Comparison of ENCODE assay signal across 1 cellular context in the genomic region with DNA sequence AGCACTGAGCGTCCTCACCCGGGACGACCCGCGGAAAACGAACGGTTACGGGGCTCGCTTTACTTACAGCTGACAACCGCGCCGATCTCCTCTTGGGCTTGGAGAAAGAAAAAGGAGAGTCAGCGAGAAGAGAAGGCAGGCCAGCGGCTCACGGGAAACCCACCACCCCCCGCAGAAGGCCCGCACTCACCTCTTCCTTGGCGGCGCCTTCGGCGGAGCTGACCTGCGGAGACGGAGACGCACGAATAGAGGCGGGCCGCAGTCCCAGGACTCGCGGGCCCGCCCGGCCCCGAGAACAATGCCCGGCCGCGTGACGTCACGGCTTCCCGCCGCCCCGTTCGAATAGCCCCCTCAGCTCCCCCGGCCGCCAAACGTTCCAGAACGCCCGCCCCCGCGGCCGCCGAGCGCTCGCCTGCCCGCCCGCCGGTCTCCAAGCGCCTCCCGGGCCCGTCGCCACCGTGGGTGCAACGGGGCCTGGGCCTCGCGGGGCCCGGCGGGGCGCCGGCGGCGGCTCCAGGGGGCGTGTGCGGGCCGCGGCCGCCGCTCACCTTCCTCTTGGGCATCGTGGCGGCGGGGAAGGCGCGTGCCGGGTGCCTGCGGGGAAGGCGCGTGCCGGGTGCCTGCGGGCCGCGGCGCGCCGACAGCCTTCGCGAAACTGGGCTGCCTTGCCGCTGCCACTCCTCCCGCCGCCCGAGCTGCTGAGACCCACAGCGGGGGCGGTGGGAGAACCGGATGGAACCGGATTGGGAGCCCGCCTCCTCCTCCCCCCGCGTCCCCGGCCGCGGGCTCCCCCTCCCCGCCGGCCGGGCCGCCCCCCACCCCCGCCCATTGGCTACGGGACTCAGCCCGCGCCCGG.
A peak's percentile ranks its signal among the peaks of the same experiment; 100 is the strongest.
TF ChIP-seq lines count a peak whose summit lies in the region.

Gene HMGN1, minus strand, starts transcription at position 734 of the 856 bp plus-strand sequence. Its CDS starts 171 bp downstream, at position 563.

TF ChIP-seq in GM23338, 12 proteins besides CTCF, POLR2A, EP300 and RAD21:
- TF ChIP-seq, protein P1, sequence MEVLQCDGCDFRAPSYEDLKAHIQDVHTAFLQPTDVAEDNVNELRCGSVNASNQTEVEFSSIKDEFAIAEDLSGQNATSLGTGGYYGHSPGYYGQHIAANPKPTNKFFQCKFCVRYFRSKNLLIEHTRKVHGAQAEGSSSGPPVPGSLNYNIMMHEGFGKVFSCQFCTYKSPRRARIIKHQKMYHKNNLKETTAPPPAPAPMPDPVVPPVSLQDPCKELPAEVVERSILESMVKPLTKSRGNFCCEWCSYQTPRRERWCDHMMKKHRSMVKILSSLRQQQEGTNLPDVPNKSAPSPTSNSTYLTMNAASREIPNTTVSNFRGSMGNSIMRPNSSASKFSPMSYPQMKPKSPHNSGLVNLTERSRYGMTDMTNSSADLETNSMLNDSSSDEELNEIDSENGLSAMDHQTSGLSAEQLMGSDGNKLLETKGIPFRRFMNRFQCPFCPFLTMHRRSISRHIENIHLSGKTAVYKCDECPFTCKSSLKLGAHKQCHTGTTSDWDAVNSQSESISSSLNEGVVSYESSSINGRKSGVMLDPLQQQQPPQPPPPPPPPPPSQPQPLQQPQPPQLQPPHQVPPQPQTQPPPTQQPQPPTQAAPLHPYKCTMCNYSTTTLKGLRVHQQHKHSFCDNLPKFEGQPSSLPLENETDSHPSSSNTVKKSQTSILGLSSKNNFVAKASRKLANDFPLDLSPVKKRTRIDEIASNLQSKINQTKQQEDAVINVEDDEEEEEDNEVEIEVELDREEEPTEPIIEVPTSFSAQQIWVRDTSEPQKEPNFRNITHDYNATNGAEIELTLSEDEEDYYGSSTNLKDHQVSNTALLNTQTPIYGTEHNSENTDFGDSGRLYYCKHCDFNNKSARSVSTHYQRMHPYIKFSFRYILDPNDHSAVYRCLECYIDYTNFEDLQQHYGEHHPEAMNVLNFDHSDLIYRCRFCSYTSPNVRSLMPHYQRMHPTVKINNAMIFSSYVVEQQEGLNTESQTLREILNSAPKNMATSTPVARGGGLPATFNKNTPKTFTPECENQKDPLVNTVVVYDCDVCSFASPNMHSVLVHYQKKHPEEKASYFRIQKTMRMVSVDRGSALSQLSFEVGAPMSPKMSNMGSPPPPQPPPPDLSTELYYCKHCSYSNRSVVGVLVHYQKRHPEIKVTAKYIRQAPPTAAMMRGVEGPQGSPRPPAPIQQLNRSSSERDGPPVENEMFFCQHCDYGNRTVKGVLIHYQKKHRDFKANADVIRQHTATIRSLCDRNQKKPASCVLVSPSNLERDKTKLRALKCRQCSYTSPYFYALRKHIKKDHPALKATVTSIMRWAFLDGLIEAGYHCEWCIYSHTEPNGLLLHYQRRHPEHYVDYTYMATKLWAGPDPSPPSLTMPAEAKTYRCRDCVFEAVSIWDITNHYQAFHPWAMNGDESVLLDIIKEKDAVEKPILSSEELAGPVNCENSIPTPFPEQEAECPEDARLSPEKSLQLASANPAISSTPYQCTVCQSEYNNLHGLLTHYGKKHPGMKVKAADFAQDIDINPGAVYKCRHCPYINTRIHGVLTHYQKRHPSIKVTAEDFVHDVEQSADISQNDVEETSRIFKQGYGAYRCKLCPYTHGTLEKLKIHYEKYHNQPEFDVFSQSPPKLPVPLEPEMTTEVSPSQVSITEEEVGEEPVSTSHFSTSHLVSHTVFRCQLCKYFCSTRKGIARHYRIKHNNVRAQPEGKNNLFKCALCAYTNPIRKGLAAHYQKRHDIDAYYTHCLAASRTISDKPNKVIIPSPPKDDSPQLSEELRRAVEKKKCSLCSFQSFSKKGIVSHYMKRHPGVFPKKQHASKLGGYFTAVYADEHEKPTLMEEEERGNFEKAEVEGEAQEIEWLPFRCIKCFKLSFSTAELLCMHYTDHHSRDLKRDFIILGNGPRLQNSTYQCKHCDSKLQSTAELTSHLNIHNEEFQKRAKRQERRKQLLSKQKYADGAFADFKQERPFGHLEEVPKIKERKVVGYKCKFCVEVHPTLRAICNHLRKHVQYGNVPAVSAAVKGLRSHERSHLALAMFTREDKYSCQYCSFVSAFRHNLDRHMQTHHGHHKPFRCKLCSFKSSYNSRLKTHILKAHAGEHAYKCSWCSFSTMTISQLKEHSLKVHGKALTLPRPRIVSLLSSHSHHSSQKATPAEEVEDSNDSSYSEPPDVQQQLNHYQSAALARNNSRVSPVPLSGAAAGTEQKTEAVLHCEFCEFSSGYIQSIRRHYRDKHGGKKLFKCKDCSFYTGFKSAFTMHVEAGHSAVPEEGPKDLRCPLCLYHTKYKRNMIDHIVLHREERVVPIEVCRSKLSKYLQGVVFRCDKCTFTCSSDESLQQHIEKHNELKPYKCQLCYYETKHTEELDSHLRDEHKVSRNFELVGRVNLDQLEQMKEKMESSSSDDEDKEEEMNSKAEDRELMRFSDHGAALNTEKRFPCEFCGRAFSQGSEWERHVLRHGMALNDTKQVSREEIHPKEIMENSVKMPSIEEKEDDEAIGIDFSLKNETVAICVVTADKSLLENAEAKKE (CRISPR knock-in tag; IDR thresholded peaks at IDR 0.05) = no peak
- TF ChIP-seq STAT1 (IDR thresholded peaks at IDR 0.05; ENCODE audit: unreplicated experiment) (no peak), NANOG (IDR thresholded peaks at IDR 0.05; ENCODE audit: borderline replicate concordance) (no peak), EZH2phosphoT487 (IDR thresholded peaks at IDR 0.05; ENCODE audit: unreplicated experiment) (no peak), CREB1 (CRISPR knock-in tag; IDR thresholded peaks at IDR 0.05; ENCODE audit: low read depth) (peak; percentile 98), ZNF114 (CRISPR knock-in tag; IDR thresholded peaks at IDR 0.05) (no peak), POLR2AphosphoS5 (IDR thresholded peaks at IDR 0.05; ENCODE audit: low read depth) (peak; percentile 51), REST (IDR thresholded peaks at IDR 0.05; ENCODE audit: unreplicated experiment) (no peak)
- TF ChIP-seq, protein P2, sequence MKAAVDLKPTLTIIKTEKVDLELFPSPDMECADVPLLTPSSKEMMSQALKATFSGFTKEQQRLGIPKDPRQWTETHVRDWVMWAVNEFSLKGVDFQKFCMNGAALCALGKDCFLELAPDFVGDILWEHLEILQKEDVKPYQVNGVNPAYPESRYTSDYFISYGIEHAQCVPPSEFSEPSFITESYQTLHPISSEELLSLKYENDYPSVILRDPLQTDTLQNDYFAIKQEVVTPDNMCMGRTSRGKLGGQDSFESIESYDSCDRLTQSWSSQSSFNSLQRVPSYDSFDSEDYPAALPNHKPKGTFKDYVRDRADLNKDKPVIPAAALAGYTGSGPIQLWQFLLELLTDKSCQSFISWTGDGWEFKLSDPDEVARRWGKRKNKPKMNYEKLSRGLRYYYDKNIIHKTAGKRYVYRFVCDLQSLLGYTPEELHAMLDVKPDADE (IDR thresholded peaks at IDR 0.05) = no peak
